17 cellular contexts compared by ENCODE assay signal in genomic region chr6:18410412-18410811, GRCh38.
"Had no signal": no experiment of that assay in that cellular context is flagged by ENCODE, and none has a peak within 500 bp of the region (broad histone marks: within the 10 kb centered on the region; RNA-seq: fewer than 3 reads in every experiment).

No MANE protein-coding gene starts in this region.

- H3K9me3 Mint-ChIP-seq: nephron had no signal

- H3K27ac Mint-ChIP-seq: activated CD8-positive, alpha-beta T cell treated with anti-CD3 and anti-CD28 coated beads, Interleukin-2, amount 10 ng/mL, durations not matched to agents 7 days and 5 days; activated naive CD4-positive, alpha-beta T cell treated with anti-CD3 and anti-CD28 coated beads, Interleukin-2, amount 50 U/mL, for 72 hours; activated T-cell treated with anti-CD3 and anti-CD28 coated beads, Interleukin-2, amount 50 U/mL, for 72 hours; nephron; T-helper 17 cell had no signal

- DNase-seq: activated CD4-positive, alpha-beta T cell treated with anti-CD3 and anti-CD28 coated beads for 4 hours; activated CD8-positive, alpha-beta memory T cell treated with anti-CD3 and anti-CD28 coated beads, Interleukin-2, amount 50 U/mL, for 48 hours; activated CD8-positive, alpha-beta T cell treated with anti-CD3 and anti-CD28 coated beads, Interleukin-2, amount 10 ng/mL, durations not matched to agents 7 days and 5 days; activated gamma-delta T cell; activated T-cell treated with anti-CD3 and anti-CD28 coated beads, Interleukin-2, amount 50 U/mL, for 72 hours; amygdala; body of pancreas; dermis blood vessel endothelial cell; left ventricle myocardium inferior; mesenchymal stem cell; spleen; T-helper 17 cell; WERI-Rb-1 had no signal

- H3K4me3 Mint-ChIP-seq: activated CD8-positive, alpha-beta T cell treated with anti-CD3 and anti-CD28 coated beads, Interleukin-2, amount 10 ng/mL, durations not matched to agents 7 days and 5 days; activated T-cell treated with anti-CD3 and anti-CD28 coated beads, Interleukin-2, amount 50 U/mL, for 72 hours; nephron; T-helper 17 cell had no signal

- H3K27me3 Mint-ChIP-seq: T-helper 17 cell had no signal

- H3K27ac ChIP-seq: body of pancreas, left ventricle myocardium inferior, thoracic aorta, vagina, WERI-Rb-1 had no signal
